Comparison of ENCODE assay signal across 22 cellular contexts in the genomic region with DNA sequence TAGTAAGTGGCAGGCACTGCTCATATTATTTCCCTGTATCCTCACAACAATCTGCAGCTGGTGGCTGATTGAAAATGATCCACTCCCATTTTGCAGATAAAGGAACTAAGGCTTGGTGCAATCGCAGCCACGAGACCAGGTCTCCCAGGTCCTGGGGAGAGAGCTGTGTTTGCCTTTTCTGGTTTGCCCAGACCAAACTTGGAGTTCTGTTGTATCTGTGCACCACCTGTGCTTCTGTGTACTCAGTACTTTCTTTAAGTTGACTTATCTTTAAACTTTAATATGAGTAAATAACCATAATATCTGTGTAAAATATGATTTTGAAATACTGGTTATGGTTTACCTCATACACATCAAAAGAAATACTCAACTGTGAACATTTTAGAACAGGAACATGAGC.
"Had no signal": no experiment of that assay in that cellular context is flagged by ENCODE, and none has a peak within 500 bp of the region (broad histone marks: within the 10 kb centered on the region; RNA-seq: fewer than 3 reads in every experiment).

No MANE protein-coding gene starts in this region.

- H3K27me3 ChIP-seq: esophagus squamous epithelium, foreskin keratinocyte, gastrocnemius medialis, gastroesophageal sphincter, heart left ventricle, heart right ventricle had no signal

- ATAC-seq: effector memory CD8-positive, alpha-beta T cell; esophagus mucosa; foreskin keratinocyte; gastrocnemius medialis; gastroesophageal sphincter; heart left ventricle; heart right ventricle had no signal

- H3K4me3 ChIP-seq: coronary artery, dorsolateral prefrontal cortex, esophagus squamous epithelium, gastrocnemius medialis, gastroesophageal sphincter, heart left ventricle, heart right ventricle had no signal

- H3K4me1 ChIP-seq: foreskin keratinocyte, gastrocnemius medialis, gastroesophageal sphincter, heart left ventricle, heart right ventricle had no signal

- H3K9me3 ChIP-seq: esophagus squamous epithelium, gastrocnemius medialis, gastroesophageal sphincter, heart left ventricle, heart right ventricle had no signal

- H3K27ac ChIP-seq: coronary artery, dorsolateral prefrontal cortex, epithelial cell of prostate, esophagus squamous epithelium, foreskin keratinocyte, gastrocnemius medialis, gastroesophageal sphincter, heart left ventricle, heart right ventricle had no signal

- H3K36me3 ChIP-seq: esophagus squamous epithelium, gastrocnemius medialis, gastroesophageal sphincter, heart left ventricle, heart right ventricle had no signal

- DNase-seq: cortex of kidney; dermis blood vessel endothelial cell; dorsolateral prefrontal cortex; effector CD4-positive, alpha-beta T cell; effector CD8-positive, alpha-beta T cell; effector memory CD4-positive, alpha-beta T cell; effector memory CD8-positive, alpha-beta T cell; endodermal cell; erythroblast; esophagus squamous epithelium; foreskin fibroblast; foreskin keratinocyte; foreskin melanocyte; gastrocnemius medialis; glutamatergic neuron; head of caudate nucleus; heart left ventricle; heart right ventricle had no signal
